ENCODE assay signal across 1 cellular context in the genomic region with DNA sequence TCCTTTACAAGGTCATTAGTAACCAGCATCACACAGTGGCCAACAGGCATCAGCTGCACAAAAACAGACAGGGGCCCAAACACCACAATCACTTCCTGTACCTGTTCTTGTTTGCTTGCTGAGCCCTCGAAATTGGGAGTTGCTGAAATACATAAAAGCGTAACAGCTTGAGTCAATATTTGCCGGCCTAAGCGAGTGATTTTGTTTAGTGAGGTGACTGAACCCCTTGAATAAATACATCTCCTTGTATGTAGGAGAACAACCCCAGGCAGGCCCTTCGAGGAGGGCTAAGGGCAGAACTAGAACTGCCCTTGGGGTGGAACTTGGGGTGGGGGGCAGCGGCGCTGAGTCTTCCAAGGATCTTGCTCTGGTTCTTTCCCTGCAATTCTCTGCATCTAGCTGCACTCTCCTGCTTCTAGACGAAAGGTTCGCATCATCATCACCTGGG.
TF ChIP-seq lines count a peak whose summit lies in the region.

No MANE protein-coding gene starts in this region.

TF ChIP-seq in HepG2, 621 proteins besides CTCF, POLR2A, EP300 and RAD21 (continued from another document and continues in another):
- TF ChIP-seq DNMT1 (CRISPR knock-in tag; IDR thresholded peaks at IDR 0.05), result no peak
- no peak for TF ChIP-seq SETDB1 (CRISPR knock-in tag; IDR thresholded peaks at IDR 0.05; ENCODE audit: borderline replicate concordance)
- TF ChIP-seq ZNF816 (CRISPR knock-in tag; IDR thresholded peaks at IDR 0.05; ENCODE audit: borderline replicate concordance), result peak; percentile 92; the same call in 1 of the 2 replicates
- TF ChIP-seq, protein P1, sequence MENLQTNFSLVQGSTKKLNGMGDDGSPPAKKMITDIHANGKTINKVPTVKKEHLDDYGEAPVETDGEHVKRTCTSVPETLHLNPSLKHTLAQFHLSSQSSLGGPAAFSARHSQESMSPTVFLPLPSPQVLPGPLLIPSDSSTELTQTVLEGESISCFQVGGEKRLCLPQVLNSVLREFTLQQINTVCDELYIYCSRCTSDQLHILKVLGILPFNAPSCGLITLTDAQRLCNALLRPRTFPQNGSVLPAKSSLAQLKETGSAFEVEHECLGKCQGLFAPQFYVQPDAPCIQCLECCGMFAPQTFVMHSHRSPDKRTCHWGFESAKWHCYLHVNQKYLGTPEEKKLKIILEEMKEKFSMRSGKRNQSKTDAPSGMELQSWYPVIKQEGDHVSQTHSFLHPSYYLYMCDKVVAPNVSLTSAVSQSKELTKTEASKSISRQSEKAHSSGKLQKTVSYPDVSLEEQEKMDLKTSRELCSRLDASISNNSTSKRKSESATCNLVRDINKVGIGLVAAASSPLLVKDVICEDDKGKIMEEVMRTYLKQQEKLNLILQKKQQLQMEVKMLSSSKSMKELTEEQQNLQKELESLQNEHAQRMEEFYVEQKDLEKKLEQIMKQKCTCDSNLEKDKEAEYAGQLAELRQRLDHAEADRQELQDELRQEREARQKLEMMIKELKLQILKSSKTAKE (CRISPR knock-in tag; IDR thresholded peaks at IDR 0.05; ENCODE audit: borderline replicate concordance), result peak; percentile 79; the same call in 1 of the 2 replicates
- TF ChIP-seq, protein P2, sequence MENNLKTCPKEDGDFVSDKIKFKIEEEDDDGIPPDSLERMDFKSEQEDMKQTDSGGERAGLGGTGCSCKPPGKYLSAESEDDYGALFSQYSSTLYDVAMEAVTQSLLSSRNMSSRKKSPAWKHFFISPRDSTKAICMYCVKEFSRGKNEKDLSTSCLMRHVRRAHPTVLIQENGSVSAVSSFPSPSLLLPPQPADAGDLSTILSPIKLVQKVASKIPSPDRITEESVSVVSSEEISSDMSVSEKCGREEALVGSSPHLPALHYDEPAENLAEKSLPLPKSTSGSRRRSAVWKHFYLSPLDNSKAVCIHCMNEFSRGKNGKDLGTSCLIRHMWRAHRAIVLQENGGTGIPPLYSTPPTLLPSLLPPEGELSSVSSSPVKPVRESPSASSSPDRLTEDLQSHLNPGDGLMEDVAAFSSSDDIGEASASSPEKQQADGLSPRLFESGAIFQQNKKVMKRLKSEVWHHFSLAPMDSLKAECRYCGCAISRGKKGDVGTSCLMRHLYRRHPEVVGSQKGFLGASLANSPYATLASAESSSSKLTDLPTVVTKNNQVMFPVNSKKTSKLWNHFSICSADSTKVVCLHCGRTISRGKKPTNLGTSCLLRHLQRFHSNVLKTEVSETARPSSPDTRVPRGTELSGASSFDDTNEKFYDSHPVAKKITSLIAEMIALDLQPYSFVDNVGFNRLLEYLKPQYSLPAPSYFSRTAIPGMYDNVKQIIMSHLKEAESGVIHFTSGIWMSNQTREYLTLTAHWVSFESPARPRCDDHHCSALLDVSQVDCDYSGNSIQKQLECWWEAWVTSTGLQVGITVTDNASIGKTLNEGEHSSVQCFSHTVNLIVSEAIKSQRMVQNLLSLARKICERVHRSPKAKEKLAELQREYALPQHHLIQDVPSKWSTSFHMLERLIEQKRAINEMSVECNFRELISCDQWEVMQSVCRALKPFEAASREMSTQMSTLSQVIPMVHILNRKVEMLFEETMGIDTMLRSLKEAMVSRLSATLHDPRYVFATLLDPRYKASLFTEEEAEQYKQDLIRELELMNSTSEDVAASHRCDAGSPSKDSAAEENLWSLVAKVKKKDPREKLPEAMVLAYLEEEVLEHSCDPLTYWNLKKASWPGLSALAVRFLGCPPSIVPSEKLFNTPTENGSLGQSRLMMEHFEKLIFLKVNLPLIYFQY (CRISPR knock-in tag; IDR thresholded peaks at IDR 0.05; ENCODE audit: borderline replicate concordance), result peak; percentile 80
- TF ChIP-seq ZNF883 (CRISPR knock-in tag; IDR thresholded peaks at IDR 0.05; ENCODE audit: not compliant biosample characterization), result no peak
- no peak for TF ChIP-seq PHF8 (CRISPR knock-in tag; IDR thresholded peaks at IDR 0.05)
- no peak for TF ChIP-seq GTF2F1 (IDR thresholded peaks at IDR 0.05; ENCODE audit: low read length)
- no peak for TF ChIP-seq PHB2 (IDR thresholded peaks at IDR 0.05; ENCODE audit: partially characterized antibody)
- TF ChIP-seq ZEB1 (IDR thresholded peaks at IDR 0.05; ENCODE audit: insufficient replicate concordance, low read depth), result no peak
- TF ChIP-seq, protein P3, sequence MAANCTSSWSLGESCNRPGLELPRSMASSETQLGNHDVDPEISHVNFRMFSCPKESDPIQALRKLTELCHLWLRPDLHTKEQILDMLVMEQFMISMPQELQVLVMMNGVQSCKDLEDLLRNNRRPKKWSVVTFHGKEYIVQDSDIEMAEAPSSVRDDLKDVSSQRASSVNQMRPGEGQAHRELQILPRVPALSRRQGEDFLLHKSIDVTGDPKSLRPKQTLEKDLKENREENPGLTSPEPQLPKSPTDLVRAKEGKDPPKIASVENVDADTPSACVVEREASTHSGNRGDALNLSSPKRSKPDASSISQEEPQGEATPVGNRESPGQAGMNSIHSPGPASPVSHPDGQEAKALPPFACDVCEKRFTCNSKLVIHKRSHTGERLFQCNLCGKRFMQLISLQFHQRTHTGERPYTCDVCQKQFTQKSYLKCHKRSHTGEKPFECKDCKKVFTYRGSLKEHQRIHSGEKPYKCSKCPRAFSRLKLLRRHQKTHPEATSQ (CRISPR knock-in tag; IDR thresholded peaks at IDR 0.05; ENCODE audit: borderline replicate concordance), result peak; percentile 65; the same call in 1 of the 2 replicates
- TF ChIP-seq ZNF496 (CRISPR knock-in tag; IDR thresholded peaks at IDR 0.05; ENCODE audit: insufficient replicate concordance), result no peak
- TF ChIP-seq MIER2 (CRISPR knock-in tag; IDR thresholded peaks at IDR 0.05), result peak; percentile 72
- no peak for TF ChIP-seq ZNF260 (CRISPR knock-in tag; IDR thresholded peaks at IDR 0.05; ENCODE audit: borderline replicate concordance, low read depth)
- no peak for TF ChIP-seq SMARCC2 (IDR thresholded peaks at IDR 0.05)
- TF ChIP-seq, protein P4, sequence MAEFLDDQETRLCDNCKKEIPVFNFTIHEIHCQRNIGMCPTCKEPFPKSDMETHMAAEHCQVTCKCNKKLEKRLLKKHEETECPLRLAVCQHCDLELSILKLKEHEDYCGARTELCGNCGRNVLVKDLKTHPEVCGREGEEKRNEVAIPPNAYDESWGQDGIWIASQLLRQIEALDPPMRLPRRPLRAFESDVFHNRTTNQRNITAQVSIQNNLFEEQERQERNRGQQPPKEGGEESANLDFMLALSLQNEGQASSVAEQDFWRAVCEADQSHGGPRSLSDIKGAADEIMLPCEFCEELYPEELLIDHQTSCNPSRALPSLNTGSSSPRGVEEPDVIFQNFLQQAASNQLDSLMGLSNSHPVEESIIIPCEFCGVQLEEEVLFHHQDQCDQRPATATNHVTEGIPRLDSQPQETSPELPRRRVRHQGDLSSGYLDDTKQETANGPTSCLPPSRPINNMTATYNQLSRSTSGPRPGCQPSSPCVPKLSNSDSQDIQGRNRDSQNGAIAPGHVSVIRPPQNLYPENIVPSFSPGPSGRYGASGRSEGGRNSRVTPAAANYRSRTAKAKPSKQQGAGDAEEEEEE (CRISPR knock-in tag; IDR thresholded peaks at IDR 0.05; ENCODE audit: borderline replicate concordance), result no peak; the same call in 1 of the 2 replicates
- 0 out of 2 replicates have a peak, but pooled peaks have one; percentile 34 for TF ChIP-seq TRIM24 (CRISPR knock-in tag; IDR thresholded peaks at IDR 0.05)
- TF ChIP-seq, protein P5, sequence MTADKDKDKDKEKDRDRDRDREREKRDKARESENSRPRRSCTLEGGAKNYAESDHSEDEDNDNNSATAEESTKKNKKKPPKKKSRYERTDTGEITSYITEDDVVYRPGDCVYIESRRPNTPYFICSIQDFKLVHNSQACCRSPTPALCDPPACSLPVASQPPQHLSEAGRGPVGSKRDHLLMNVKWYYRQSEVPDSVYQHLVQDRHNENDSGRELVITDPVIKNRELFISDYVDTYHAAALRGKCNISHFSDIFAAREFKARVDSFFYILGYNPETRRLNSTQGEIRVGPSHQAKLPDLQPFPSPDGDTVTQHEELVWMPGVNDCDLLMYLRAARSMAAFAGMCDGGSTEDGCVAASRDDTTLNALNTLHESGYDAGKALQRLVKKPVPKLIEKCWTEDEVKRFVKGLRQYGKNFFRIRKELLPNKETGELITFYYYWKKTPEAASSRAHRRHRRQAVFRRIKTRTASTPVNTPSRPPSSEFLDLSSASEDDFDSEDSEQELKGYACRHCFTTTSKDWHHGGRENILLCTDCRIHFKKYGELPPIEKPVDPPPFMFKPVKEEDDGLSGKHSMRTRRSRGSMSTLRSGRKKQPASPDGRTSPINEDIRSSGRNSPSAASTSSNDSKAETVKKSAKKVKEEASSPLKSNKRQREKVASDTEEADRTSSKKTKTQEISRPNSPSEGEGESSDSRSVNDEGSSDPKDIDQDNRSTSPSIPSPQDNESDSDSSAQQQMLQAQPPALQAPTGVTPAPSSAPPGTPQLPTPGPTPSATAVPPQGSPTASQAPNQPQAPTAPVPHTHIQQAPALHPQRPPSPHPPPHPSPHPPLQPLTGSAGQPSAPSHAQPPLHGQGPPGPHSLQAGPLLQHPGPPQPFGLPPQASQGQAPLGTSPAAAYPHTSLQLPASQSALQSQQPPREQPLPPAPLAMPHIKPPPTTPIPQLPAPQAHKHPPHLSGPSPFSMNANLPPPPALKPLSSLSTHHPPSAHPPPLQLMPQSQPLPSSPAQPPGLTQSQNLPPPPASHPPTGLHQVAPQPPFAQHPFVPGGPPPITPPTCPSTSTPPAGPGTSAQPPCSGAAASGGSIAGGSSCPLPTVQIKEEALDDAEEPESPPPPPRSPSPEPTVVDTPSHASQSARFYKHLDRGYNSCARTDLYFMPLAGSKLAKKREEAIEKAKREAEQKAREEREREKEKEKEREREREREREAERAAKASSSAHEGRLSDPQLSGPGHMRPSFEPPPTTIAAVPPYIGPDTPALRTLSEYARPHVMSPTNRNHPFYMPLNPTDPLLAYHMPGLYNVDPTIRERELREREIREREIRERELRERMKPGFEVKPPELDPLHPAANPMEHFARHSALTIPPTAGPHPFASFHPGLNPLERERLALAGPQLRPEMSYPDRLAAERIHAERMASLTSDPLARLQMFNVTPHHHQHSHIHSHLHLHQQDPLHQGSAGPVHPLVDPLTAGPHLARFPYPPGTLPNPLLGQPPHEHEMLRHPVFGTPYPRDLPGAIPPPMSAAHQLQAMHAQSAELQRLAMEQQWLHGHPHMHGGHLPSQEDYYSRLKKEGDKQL (CRISPR knock-in tag; IDR thresholded peaks at IDR 0.05; ENCODE audit: low read depth), result peak; percentile 98
- no peak for TF ChIP-seq IKZF1 (IDR thresholded peaks at IDR 0.05)
- TF ChIP-seq ZNF547 (CRISPR knock-in tag; IDR thresholded peaks at IDR 0.05), result no peak
- TF ChIP-seq ZNF44 (CRISPR knock-in tag; IDR thresholded peaks at IDR 0.05), result no peak
- no peak for TF ChIP-seq HOXA5 (CRISPR knock-in tag; IDR thresholded peaks at IDR 0.05)
- peak; percentile 85 for TF ChIP-seq NCOA1 (CRISPR knock-in tag; IDR thresholded peaks at IDR 0.05)
- TF ChIP-seq, protein P6, sequence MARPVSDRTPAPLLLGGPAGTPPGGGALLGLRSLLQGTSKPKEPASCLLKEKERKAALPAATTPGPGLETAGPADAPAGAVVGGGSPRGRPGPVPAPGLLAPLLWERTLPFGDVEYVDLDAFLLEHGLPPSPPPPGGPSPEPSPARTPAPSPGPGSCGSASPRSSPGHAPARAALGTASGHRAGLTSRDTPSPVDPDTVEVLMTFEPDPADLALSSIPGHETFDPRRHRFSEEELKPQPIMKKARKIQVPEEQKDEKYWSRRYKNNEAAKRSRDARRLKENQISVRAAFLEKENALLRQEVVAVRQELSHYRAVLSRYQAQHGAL (CRISPR knock-in tag; IDR thresholded peaks at IDR 0.05; ENCODE audit: not compliant biosample characterization), result no peak
- TF ChIP-seq KLF12 (CRISPR knock-in tag; IDR thresholded peaks at IDR 0.05; ENCODE audit: borderline replicate concordance), result peak; percentile 55; the same call in 1 of the 2 replicates
- TF ChIP-seq, protein P7, sequence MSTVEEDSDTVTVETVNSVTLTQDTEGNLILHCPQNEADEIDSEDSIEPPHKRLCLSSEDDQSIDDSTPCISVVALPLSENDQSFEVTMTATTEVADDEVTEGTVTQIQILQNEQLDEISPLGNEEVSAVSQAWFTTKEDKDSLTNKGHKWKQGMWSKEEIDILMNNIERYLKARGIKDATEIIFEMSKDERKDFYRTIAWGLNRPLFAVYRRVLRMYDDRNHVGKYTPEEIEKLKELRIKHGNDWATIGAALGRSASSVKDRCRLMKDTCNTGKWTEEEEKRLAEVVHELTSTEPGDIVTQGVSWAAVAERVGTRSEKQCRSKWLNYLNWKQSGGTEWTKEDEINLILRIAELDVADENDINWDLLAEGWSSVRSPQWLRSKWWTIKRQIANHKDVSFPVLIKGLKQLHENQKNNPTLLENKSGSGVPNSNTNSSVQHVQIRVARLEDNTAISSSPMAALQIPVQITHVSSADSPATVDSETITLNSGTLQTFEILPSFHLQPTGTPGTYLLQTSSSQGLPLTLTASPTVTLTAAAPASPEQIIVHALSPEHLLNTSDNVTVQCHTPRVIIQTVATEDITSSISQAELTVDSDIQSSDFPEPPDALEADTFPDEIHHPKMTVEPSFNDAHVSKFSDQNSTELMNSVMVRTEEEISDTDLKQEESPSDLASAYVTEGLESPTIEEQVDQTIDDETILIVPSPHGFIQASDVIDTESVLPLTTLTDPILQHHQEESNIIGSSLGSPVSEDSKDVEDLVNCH (CRISPR knock-in tag; IDR thresholded peaks at IDR 0.05), result no peak
- no peak for TF ChIP-seq ZSCAN12 (CRISPR knock-in tag; IDR thresholded peaks at IDR 0.05)
- TF ChIP-seq, protein P8, sequence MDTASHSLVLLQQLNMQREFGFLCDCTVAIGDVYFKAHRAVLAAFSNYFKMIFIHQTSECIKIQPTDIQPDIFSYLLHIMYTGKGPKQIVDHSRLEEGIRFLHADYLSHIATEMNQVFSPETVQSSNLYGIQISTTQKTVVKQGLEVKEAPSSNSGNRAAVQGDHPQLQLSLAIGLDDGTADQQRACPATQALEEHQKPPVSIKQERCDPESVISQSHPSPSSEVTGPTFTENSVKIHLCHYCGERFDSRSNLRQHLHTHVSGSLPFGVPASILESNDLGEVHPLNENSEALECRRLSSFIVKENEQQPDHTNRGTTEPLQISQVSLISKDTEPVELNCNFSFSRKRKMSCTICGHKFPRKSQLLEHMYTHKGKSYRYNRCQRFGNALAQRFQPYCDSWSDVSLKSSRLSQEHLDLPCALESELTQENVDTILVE (CRISPR knock-in tag; IDR thresholded peaks at IDR 0.05), result peak; percentile 81
- no peak for TF ChIP-seq ZNF382 (CRISPR knock-in tag; IDR thresholded peaks at IDR 0.05; ENCODE audit: borderline replicate concordance)
- TF ChIP-seq ZZZ3 (CRISPR knock-in tag; IDR thresholded peaks at IDR 0.05; ENCODE audit: borderline replicate concordance), result no peak
- TF ChIP-seq PLRG1 (conservative IDR thresholded peaks at IDR 0.05), result no peak
- TF ChIP-seq JARID2 (CRISPR knock-in tag; IDR thresholded peaks at IDR 0.05; ENCODE audit: insufficient replicate concordance), result no peak
- no peak for TF ChIP-seq ZNF737 (CRISPR knock-in tag; IDR thresholded peaks at IDR 0.05; ENCODE audit: borderline replicate concordance)
- TF ChIP-seq MED13 (CRISPR knock-in tag; IDR thresholded peaks at IDR 0.05), result peak; percentile 95; the same call in 1 of the 2 replicates
- TF ChIP-seq, protein P9, sequence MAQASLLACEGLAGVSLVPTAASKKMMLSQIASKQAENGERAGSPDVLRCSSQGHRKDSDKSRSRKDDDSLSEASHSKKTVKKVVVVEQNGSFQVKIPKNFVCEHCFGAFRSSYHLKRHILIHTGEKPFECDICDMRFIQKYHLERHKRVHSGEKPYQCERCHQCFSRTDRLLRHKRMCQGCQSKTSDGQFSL (CRISPR knock-in tag; IDR thresholded peaks at IDR 0.05), result no peak
- no peak for TF ChIP-seq WIZ (CRISPR knock-in tag; IDR thresholded peaks at IDR 0.05)
- no peak for TF ChIP-seq ZFP37 (CRISPR knock-in tag; IDR thresholded peaks at IDR 0.05; ENCODE audit: borderline replicate concordance)
- TF ChIP-seq CCAR2 (optimal IDR thresholded peaks at IDR 0.05; ENCODE audit: low read depth, low read length), result no peak
- TF ChIP-seq AGO2 (optimal IDR thresholded peaks at IDR 0.05; ENCODE audit: low read depth, low read length), result no peak
- TF ChIP-seq GPN1 (CRISPR knock-in tag; IDR thresholded peaks at IDR 0.05; ENCODE audit: borderline replicate concordance), result no peak
- TF ChIP-seq ZNF644 (CRISPR knock-in tag; IDR thresholded peaks at IDR 0.05; ENCODE audit: low read depth), result peak; percentile 61; the same call in 1 of the 2 replicates
